In genomic region chr9:35071814-35072460, GRCh38 we compare ENCODE assay signal across 1 cellular context.
TF ChIP-seq lines count a peak whose summit lies in the region.

No MANE protein-coding gene starts in this region.

TF ChIP-seq in SK-N-SH, 30 proteins besides CTCF, POLR2A, EP300 and RAD21 (continued from another document):
- TF ChIP-seq, protein P1, sequence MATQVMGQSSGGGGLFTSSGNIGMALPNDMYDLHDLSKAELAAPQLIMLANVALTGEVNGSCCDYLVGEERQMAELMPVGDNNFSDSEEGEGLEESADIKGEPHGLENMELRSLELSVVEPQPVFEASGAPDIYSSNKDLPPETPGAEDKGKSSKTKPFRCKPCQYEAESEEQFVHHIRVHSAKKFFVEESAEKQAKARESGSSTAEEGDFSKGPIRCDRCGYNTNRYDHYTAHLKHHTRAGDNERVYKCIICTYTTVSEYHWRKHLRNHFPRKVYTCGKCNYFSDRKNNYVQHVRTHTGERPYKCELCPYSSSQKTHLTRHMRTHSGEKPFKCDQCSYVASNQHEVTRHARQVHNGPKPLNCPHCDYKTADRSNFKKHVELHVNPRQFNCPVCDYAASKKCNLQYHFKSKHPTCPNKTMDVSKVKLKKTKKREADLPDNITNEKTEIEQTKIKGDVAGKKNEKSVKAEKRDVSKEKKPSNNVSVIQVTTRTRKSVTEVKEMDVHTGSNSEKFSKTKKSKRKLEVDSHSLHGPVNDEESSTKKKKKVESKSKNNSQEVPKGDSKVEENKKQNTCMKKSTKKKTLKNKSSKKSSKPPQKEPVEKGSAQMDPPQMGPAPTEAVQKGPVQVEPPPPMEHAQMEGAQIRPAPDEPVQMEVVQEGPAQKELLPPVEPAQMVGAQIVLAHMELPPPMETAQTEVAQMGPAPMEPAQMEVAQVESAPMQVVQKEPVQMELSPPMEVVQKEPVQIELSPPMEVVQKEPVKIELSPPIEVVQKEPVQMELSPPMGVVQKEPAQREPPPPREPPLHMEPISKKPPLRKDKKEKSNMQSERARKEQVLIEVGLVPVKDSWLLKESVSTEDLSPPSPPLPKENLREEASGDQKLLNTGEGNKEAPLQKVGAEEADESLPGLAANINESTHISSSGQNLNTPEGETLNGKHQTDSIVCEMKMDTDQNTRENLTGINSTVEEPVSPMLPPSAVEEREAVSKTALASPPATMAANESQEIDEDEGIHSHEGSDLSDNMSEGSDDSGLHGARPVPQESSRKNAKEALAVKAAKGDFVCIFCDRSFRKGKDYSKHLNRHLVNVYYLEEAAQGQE (IDR thresholded peaks at IDR 0.05; ENCODE audit: low read depth, low read length): 0 out of 2 replicates have a peak, but pooled peaks have one; percentile 4
- 0 out of 2 replicates have a peak, but pooled peaks have one; percentile 40 for TF ChIP-seq TAF1 (IDR thresholded peaks at IDR 0.05; ENCODE audit: borderline replicate concordance, low read depth, low read length)
- no peak for TF ChIP-seq MEF2A (IDR thresholded peaks at IDR 0.05; ENCODE audit: borderline replicate concordance, low read depth)
